Comparison of ENCODE assay signal across 21 cellular contexts in genomic region chr3:45896069-45896468, GRCh38. TPM values are rescaled to one million over a fixed set of nuclear protein-coding genes. Genes with fewer than 3 reads are reported as not detected.
"Had no signal": no experiment of that assay in that cellular context is flagged by ENCODE, and none has a peak within 500 bp of the region (broad histone marks: within the 10 kb centered on the region; RNA-seq: fewer than 3 reads in every experiment).

No MANE protein-coding gene starts in this region.

- H2AFZ ChIP-seq: parathyroid adenoma had no signal

- H3K9ac ChIP-seq: parathyroid adenoma had no signal

- H3K27me3 ChIP-seq: cardiac muscle cell, tibial artery had no signal

- H3K27ac Mint-ChIP-seq: activated CD4-positive, alpha-beta T cell treated with anti-CD3 and anti-CD28 coated beads for 36 hours; activated naive CD8-positive, alpha-beta T cell; activated T-helper 1 cell treated with anti-CD3 and anti-CD28 coated beads, Interleukin-12 subunit alpha, Interleukin-12 subunit beta, Interleukin-2, Interleukin-4 antibody, amounts not matched to agents 30 ng/mL and 10 ng/mL and 1 ng/mL, durations not matched to agents 14 hours and 24 hours and 36 hours; dendritic cell treated with granulocyte-macrophage colony-stimulating factor and Interleukin-4, amounts not matched to agents 40 ng/mL and 50 ng/mL, for 4 days; nephron; T-helper 17 cell had no signal

- H3K4me1 Mint-ChIP-seq: nephron had no signal

- ATAC-seq: activated CD4-positive, alpha-beta T cell treated with anti-CD3 and anti-CD28 coated beads for 36 hours; T-helper 17 cell had no signal

- H3K4me1 ChIP-seq: parathyroid adenoma, tibial artery had no signal

- H3K27ac ChIP-seq: cardiac muscle cell, parathyroid adenoma, tibial artery had no signal

- H3K36me3 ChIP-seq: cardiac muscle cell, tibial artery had no signal

- H3K4me3 ChIP-seq: cardiac muscle cell, tibial artery had no signal

- H3K9me3 Mint-ChIP-seq: activated T-helper 1 cell treated with anti-CD3 and anti-CD28 coated beads, Interleukin-12 subunit alpha, Interleukin-12 subunit beta, Interleukin-2, Interleukin-4 antibody, amounts not matched to agents 30 ng/mL and 10 ng/mL and 1 ng/mL, durations not matched to agents 14 hours and 24 hours and 36 hours; dendritic cell treated with granulocyte-macrophage colony-stimulating factor and Interleukin-4, amounts not matched to agents 40 ng/mL and 50 ng/mL, for 4 days; nephron had no signal

- H3K4me3 Mint-ChIP-seq: activated CD4-positive, alpha-beta T cell treated with anti-CD3 and anti-CD28 coated beads for 36 hours; activated naive CD8-positive, alpha-beta T cell; activated T-helper 1 cell treated with anti-CD3 and anti-CD28 coated beads, Interleukin-12 subunit alpha, Interleukin-12 subunit beta, Interleukin-2, Interleukin-4 antibody, amounts not matched to agents 30 ng/mL and 10 ng/mL and 1 ng/mL, durations not matched to agents 14 hours and 24 hours and 36 hours; dendritic cell treated with granulocyte-macrophage colony-stimulating factor and Interleukin-4, amounts not matched to agents 40 ng/mL and 50 ng/mL, for 4 days; nephron; T-helper 17 cell had no signal

- H3K9me3 ChIP-seq: tibial artery had no signal

- DNase-seq: activated CD4-positive, alpha-beta T cell treated with anti-CD3 and anti-CD28 coated beads for 36 hours; activated CD4-positive, alpha-beta T cell treated with anti-CD3 and anti-CD28 coated beads, Interleukin-2, amount 50 U/mL, for 48 hours; activated gamma-delta T cell treated with Interleukin-2 at 50 U/mL for 16 hours; amniotic stem cell; effector CD8-positive, alpha-beta T cell; foreskin fibroblast; mesendoderm; stimulated activated CD4-positive, alpha-beta T cell treated with anti-CD3 and anti-CD28 coated beads, Interleukin-12 subunit alpha, Interleukin-12 subunit beta, amount 100 ng/mL, for 4 hours; stimulated activated CD4-positive, alpha-beta T cell treated with anti-CD3 and anti-CD28 coated beads, Interleukin-1b, Interleukin-23, amount 100 ng/mL, for 48 hours; stimulated activated CD8-positive, alpha-beta memory T cell treated with anti-CD3 and anti-CD28 coated beads, Interleukin-4, amount 100 ng/mL, for 48 hours; stimulated activated naive CD4-positive, alpha-beta T cell; T-helper 17 cell; tibial artery had no signal

RNA-seq across cellular contexts. Expression of gene CCR9, which starts 9.7 kb away (rescaled TPM):
- total RNA-seq: activated CD4-positive, alpha-beta T cell treated with anti-CD3 and anti-CD28 coated beads for 36 hours; activated T-helper 1 cell treated with anti-CD3 and anti-CD28 coated beads, Interleukin-12 subunit alpha, Interleukin-12 subunit beta, Interleukin-2, Interleukin-4 antibody, amounts not matched to agents 30 ng/mL and 10 ng/mL and 1 ng/mL, durations not matched to agents 14 hours and 24 hours and 36 hours; chondrocyte; glomerular endothelial cell had no signal

RNA-seq across cellular contexts. Expression of gene CXCR6, which starts 47.2 kb away (rescaled TPM):
- total RNA-seq: cardiac muscle cell, chondrocyte, glomerular endothelial cell had no signal
